Comparison of ENCODE assay signal across 11 cellular contexts in the genomic region with DNA sequence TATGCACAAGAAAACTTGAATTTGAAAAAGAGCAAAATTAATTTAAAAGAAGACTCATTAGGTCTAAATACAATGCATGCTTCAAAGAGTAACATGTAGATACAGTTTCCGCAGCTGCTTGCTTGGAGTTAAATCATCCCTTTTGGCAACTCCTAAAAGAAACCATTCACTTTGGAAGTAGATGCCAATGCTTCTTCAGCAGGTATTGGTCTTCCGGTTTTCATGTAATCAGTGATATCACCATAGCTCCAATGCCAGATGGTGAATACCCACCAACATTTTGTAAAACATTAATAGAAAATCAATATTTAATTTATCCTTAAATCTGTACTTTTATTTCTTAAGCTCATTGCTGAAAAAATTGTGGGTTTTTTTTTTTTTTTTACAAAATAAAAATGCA.
"Had no signal": no experiment of that assay in that cellular context is flagged by ENCODE, and none has a peak within 500 bp of the region (broad histone marks: within the 10 kb centered on the region; RNA-seq: fewer than 3 reads in every experiment).

No MANE protein-coding gene starts in this region.

- ATAC-seq: GM23338, HCT116 had no signal

- H3K27ac ChIP-seq: GM23248 had no signal

- DNase-seq: GM23248, GOT3, H7, H9, HCEC 1CT, HFFc6 had no signal

- H3K9me3 ChIP-seq: HAP-1 had no signal

- H3K36me3 ChIP-seq: HAP-1 had no signal

- FAIRE-seq: H1, H54 had no signal

- H3K4me3 ChIP-seq: GM23248, GM23338, HAP-1 had no signal

- H3K4me1 ChIP-seq: HAP-1 had no signal
